ENCODE assay signal across 2 cellular contexts in genomic region chr19:44794610-44795009, GRCh38.
TF ChIP-seq lines count a peak whose summit lies in the region.

No MANE protein-coding gene starts in this region.

TF ChIP-seq in HepG2, 621 proteins besides CTCF, POLR2A, EP300 and RAD21:
- peak; percentile 19; the same call in 1 of the 2 replicates for TF ChIP-seq KDM1A (CRISPR knock-in tag; IDR thresholded peaks at IDR 0.05)
- TF ChIP-seq SMARCE1 (IDR thresholded peaks at IDR 0.05; ENCODE audit: borderline replicate concordance), result no peak
- no peak for TF ChIP-seq PHF21A (CRISPR knock-in tag; IDR thresholded peaks at IDR 0.05)

TF ChIP-seq in HEK293, 187 proteins besides CTCF, POLR2A, EP300 and RAD21:
- TF ChIP-seq ZNF623 (tag by site-specific recombination; IDR thresholded peaks at IDR 0.05) (peak; percentile 91), ZNF37A (tag by site-specific recombination; IDR thresholded peaks at IDR 0.05) (no peak)
